Comparison of ENCODE assay signal across 1 cellular context in the genomic region with DNA sequence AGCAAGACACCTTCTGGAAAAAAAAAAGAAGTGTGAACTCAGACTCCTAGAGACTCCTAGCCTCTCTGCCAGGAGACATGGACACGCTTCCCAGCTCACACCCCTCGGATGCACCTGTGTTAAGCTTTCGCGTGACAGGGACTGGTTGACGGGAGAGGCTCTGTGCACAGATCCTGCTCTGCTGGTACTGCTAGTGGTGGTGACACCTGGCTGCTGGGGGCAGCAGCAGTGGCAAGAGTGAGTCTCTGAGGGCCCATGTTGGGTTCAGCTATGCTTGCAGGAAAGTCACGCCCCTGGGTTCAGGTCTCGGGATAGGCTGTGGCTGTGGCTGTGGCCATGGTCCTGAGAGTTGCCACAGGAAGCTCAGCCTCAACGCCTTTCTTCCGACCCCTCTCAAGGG.
TF ChIP-seq lines count a peak whose summit lies in the region.

No MANE protein-coding gene starts in this region.

TF ChIP-seq in WTC11, 78 proteins besides CTCF, POLR2A, EP300 and RAD21 (continued from another document):
- TF ChIP-seq ZMAT4 (CRISPR knock-in tag; IDR thresholded peaks at IDR 0.05) (no peak), ZNF671 (CRISPR knock-in tag; IDR thresholded peaks at IDR 0.05) (no peak), ELF4 (CRISPR knock-in tag; IDR thresholded peaks at IDR 0.05; ENCODE audit: low read depth) (no peak), JUN (CRISPR knock-in tag; IDR thresholded peaks at IDR 0.05) (no peak), ZNF232 (CRISPR knock-in tag; IDR thresholded peaks at IDR 0.05) (no peak), ZNF396 (CRISPR knock-in tag; IDR thresholded peaks at IDR 0.05; ENCODE audit: borderline replicate concordance) (no peak), NFE2L1 (CRISPR knock-in tag; IDR thresholded peaks at IDR 0.05) (no peak), ESRRA (CRISPR knock-in tag; IDR thresholded peaks at IDR 0.05; ENCODE audit: borderline replicate concordance) (no peak), TEAD1 (CRISPR knock-in tag; IDR thresholded peaks at IDR 0.05) (no peak), ATF1 (CRISPR knock-in tag; IDR thresholded peaks at IDR 0.05) (no peak)
- TF ChIP-seq, protein P1, sequence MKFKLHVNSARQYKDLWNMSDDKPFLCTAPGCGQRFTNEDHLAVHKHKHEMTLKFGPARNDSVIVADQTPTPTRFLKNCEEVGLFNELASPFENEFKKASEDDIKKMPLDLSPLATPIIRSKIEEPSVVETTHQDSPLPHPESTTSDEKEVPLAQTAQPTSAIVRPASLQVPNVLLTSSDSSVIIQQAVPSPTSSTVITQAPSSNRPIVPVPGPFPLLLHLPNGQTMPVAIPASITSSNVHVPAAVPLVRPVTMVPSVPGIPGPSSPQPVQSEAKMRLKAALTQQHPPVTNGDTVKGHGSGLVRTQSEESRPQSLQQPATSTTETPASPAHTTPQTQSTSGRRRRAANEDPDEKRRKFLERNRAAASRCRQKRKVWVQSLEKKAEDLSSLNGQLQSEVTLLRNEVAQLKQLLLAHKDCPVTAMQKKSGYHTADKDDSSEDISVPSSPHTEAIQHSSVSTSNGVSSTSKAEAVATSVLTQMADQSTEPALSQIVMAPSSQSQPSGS (CRISPR knock-in tag; IDR thresholded peaks at IDR 0.05; ENCODE audit: borderline replicate concordance, low read depth), result no peak
- TF ChIP-seq, protein P2, sequence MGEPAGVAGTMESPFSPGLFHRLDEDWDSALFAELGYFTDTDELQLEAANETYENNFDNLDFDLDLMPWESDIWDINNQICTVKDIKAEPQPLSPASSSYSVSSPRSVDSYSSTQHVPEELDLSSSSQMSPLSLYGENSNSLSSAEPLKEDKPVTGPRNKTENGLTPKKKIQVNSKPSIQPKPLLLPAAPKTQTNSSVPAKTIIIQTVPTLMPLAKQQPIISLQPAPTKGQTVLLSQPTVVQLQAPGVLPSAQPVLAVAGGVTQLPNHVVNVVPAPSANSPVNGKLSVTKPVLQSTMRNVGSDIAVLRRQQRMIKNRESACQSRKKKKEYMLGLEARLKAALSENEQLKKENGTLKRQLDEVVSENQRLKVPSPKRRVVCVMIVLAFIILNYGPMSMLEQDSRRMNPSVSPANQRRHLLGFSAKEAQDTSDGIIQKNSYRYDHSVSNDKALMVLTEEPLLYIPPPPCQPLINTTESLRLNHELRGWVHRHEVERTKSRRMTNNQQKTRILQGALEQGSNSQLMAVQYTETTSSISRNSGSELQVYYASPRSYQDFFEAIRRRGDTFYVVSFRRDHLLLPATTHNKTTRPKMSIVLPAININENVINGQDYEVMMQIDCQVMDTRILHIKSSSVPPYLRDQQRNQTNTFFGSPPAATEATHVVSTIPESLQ (CRISPR knock-in tag; IDR thresholded peaks at IDR 0.05), result no peak
